In the genomic region with DNA sequence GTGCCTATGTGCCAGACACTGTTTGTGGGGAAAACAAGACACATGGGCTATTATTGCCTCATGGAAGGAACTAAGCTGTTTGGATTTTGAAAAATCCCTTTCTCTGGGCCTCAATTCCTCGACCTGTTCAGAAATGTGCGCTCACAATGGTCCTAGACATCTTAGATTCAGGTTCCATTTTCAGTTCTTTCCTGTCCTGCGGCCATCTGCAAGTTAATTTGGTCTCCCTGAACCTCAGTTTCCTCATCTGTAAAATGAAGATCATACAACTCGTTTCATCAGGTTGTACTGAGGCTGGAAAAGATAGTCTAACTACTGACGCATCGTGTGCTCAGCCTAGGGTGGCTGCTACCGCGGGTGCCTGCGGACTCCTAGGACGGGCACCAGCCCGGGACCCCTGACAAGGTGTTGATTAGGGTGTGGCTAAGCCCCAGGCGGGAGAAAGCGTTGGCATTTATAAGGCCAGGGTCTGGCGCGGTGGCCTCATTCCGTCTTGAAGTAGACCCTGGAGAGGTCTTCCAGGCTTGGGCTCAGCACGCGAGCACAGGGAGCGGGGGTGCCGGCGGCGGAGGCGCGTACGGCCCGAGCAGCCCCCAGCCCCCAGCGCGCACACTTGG, we compare ENCODE assay signal across 8 cellular contexts. TPM values are rescaled to one million over a fixed set of nuclear protein-coding genes. Genes with fewer than 3 reads are reported as not detected.
DNase-seq lines count a peak whose midpoint lies in the region; ATAC-seq and TF ChIP-seq lines count a peak whose summit lies in the region.

No MANE protein-coding gene starts in this region.

- peak overlapping the region; percentile 91 for H3K4me3 ChIP-seq in OCI-LY3 (ENCODE audit: low read length)
- H3K4me3 ChIP-seq in choroid plexus epithelial cell (ENCODE audit: low read depth, low read length) = peak overlapping the region; percentile 91
- H3K4me3 ChIP-seq in upper lobe of right lung = peak overlapping the region; percentile 79

- H3K4me1 ChIP-seq in OCI-LY3 (ENCODE audit: low read length) (peaks cover 39% of the 10 kb centered on the region), upper lobe of right lung (peaks cover 36% of the 10 kb centered on the region)

- intact Hi-C loops in upper lobe of right lung (cut with DNase I) = no loop called here

- peaks cover 18% of the 10 kb centered on the region for H3K36me3 ChIP-seq in OCI-LY3 (replicated peaks; ENCODE audit: low read depth, low read length)
- H3K36me3 ChIP-seq in upper lobe of right lung = peaks cover 18% of the 10 kb centered on the region

- peaks cover 24% of the 10 kb centered on the region for H4K20me1 ChIP-seq in OCI-LY3 (ENCODE audit: insufficient read depth, low read length)

- DNase-seq in DMS53 (lab: John Stamatoyannopoulos, UW) (peak; percentile 72), choroid plexus epithelial cell (ENCODE audit: low read depth) (no peak), mesenteric fat pad (ENCODE audit: low spot score) (peak; percentile 90), upper lobe of right lung (no peak), kidney glomerular epithelial cell (lab: John Stamatoyannopoulos, UW) (no peak)
- no peak for DNase-seq in stimulated activated CD4-positive, alpha-beta T cell treated with anti-CD3 and anti-CD28 coated beads, Interleukin-15, amount 100 ng/mL, for 24 hours

- no peaks in the 10 kb centered on the region for H3K9me3 ChIP-seq in OCI-LY3 (ENCODE audit: insufficient read depth, low read length)
- H3K9me3 ChIP-seq in upper lobe of right lung = no peaks in the 10 kb centered on the region

- H3K9ac ChIP-seq in OCI-LY3 (ENCODE audit: low read length) = peak overlapping the region; percentile 92

- H3K27ac ChIP-seq in OCI-LY3 (ENCODE audit: low read length) (peak overlapping the region; percentile 71), upper lobe of right lung (peak overlapping the region; percentile 94)

- peak overlapping the region; percentile 100 for H3K4me2 ChIP-seq in OCI-LY3 (ENCODE audit: low read length)

- H3K79me2 ChIP-seq in OCI-LY3 (ENCODE audit: low read length) = peaks cover 50% of the 10 kb centered on the region

- no peak for TF ChIP-seq CTCF in OCI-LY3 (IDR thresholded peaks at IDR 0.05; ENCODE audit: low read depth, low read length)
- TF ChIP-seq CTCF in choroid plexus epithelial cell (conservative IDR thresholded peaks at IDR 0.05; ENCODE audit: low read depth, low read length) = no peak
- TF ChIP-seq CTCF in upper lobe of right lung (IDR thresholded peaks at IDR 0.05) = no peak

- peak overlapping the region; percentile 46; the same call in 1 of the 2 replicates for H2AFZ ChIP-seq in OCI-LY3 (ENCODE audit: low read depth, low read length)

- ATAC-seq in GM21786 (IDR thresholded peaks at IDR 0.05; ENCODE audit: unreplicated experiment) = peak; percentile 11
- ATAC-seq in upper lobe of right lung = no peak

- no peaks in the 10 kb centered on the region for H3K27me3 ChIP-seq in OCI-LY3 (ENCODE audit: low read depth, low read length)
- H3K27me3 ChIP-seq in upper lobe of right lung = no peaks in the 10 kb centered on the region

RNA-seq across cellular contexts. Expression of gene ELOA, which starts 0.5 kb away (rescaled TPM):
- total RNA-seq in mesenteric fat pad = 51.1 TPM
- total RNA-seq in upper lobe of right lung = 66.2 TPM

RNA-seq across cellular contexts. Expression of gene PITHD1, which starts 35.4 kb away (rescaled TPM):
- total RNA-seq in mesenteric fat pad (57.2 TPM), upper lobe of right lung (46.5 TPM)

RNA-seq across cellular contexts. Expression of gene LYPLA2, which starts 48.2 kb away (rescaled TPM):
- 37.2 TPM for total RNA-seq in mesenteric fat pad
- total RNA-seq in upper lobe of right lung = 45.9 TPM

RNA-seq across cellular contexts. Expression of gene RPL11, which starts 51.2 kb away (rescaled TPM):
- total RNA-seq in mesenteric fat pad (871 TPM), upper lobe of right lung (895 TPM)

RNA-seq across cellular contexts. Expression of gene GALE, which starts 57.8 kb away (rescaled TPM):
- 22.6 TPM for total RNA-seq in mesenteric fat pad
- total RNA-seq in upper lobe of right lung = 62.9 TPM

Comparison
In these comparisons a context has a peak if more than half of its experiments do, and no peak if none do; other contexts are left out.
1. DNase-seq: peak in DMS53 (single experiment) and mesenteric fat pad (single experiment); none in choroid plexus epithelial cell (single experiment), upper lobe of right lung (single experiment), kidney glomerular epithelial cell (single experiment) and stimulated activated CD4-positive, alpha-beta T cell treated with anti-CD3 and anti-CD28 coated beads, Interleukin-15, amount 100 ng/mL, for 24 hours (single experiment).
2. Peak in every context shown above with its lines, with median percentiles within 50 percentile points of each other: H3K4me3 ChIP-seq.